9 cellular contexts compared by ENCODE assay signal in the genomic region with DNA sequence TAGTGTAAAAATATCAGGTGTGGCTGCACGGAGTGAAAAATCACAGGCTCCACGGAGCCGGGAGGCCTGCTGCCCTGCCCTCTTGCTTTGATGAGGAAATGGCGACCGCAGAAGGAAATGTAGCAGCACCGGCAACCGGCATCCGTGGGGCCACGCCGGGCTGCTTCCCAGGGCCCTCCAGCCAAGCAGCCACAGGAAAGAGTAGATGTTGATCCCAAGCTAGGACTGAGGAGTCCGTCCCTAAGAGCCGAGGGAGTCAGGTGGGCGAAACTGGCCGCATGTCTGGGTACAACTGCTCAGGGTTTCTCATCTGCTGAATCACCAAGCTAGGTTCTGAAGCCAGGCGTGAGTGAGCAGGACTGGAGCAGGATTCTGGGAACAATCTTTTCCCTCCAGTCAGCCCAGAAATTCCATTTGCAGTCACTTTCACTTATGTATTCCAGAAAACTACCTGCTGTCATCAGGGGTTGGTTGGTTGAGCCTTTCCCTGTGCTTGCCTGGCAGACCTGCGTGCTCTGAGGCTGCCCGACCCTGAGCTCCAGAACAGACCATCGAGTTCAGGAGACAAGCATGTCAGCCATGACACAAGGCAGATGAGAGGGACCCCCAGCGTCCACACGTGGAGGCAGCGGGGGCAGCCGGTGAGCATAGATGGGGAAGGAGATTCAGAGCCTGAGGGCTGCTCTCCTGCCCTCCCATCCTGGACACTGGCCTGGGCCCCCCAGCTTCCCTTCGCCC.
DNase-seq lines count a peak whose midpoint lies in the region; ATAC-seq and TF ChIP-seq lines count a peak whose summit lies in the region.
"Had no signal": no experiment of that assay in that cellular context is flagged by ENCODE, and none has a peak within 500 bp of the region (broad histone marks: within the 10 kb centered on the region; RNA-seq: fewer than 3 reads in every experiment).

No MANE protein-coding gene starts in this region.

- DNase-seq in GM10266 (ENCODE audit: extremely low spot score) (no peak), RWPE1 (ENCODE audit: low spot score) (no peak), astrocyte of the hippocampus (ENCODE audit: low read depth, low spot score) (peak; percentile 47), skeletal muscle cell (ENCODE audit: low read depth) (peak; percentile 16), NCI-H82 treated with DMSO at 0.1 percent for 48 hours (lab: John Stamatoyannopoulos, UW; ENCODE audit: unreplicated experiment) (no peak), iPS-NIHi7 (ENCODE audit: extremely low spot score) (no peak)
- DNase-seq: NCI-H2171 treated with DMSO at 0.1 percent for 48 hours had no signal

- CTCF ChIA-PET in RWPE1 (lab: Yijun Ruan, JAX), result interaction anchor here (1.9 kb wide), 1 partner anchor 15 kb away, joined by 10 read pairs; no protein-coding TSS in a partner anchor

- TF ChIP-seq CTCF in GM10266 (IDR thresholded peaks at IDR 0.05; ENCODE audit: control insufficient read depth, insufficient read depth, low read depth, missing control alignments), result peak; percentile 16
- no peak for TF ChIP-seq CTCF in RWPE1 (conservative IDR thresholded peaks at IDR 0.05; ENCODE audit: low read depth)

- no peak for ATAC-seq in GM19467 (IDR thresholded peaks at IDR 0.05; ENCODE audit: unreplicated experiment)
- no peak for ATAC-seq in GM21576 (IDR thresholded peaks at IDR 0.05; ENCODE audit: unreplicated experiment)

- POLR2A ChIA-PET in RWPE1 (lab: Yijun Ruan, JAX; ENCODE audit: low non-redundant PET), result interaction anchor here (1.0 to 1.2 kb wide), 2 partner anchors 86 to 125 kb away, joined by 3 to 6 read pairs; partner anchors contain the start of gene UBE2G2

- H3K27ac ChIP-seq in RWPE1, result 0 out of 2 replicates have a peak overlapping the region, but pooled peaks have one; percentile 6

- H3K4me3 ChIP-seq in skeletal muscle cell (ENCODE audit: low read depth, low read length), result no peak overlapping the region

Comparison
In these comparisons a context has a peak if more than half of its experiments do, and no peak if none do; other contexts are left out.
1. DNase-seq: peak in astrocyte of the hippocampus (single experiment) and skeletal muscle cell (single experiment); none in GM10266 (single experiment), RWPE1 (single experiment), NCI-H82 treated with DMSO at 0.1 percent for 48 hours (single experiment) and iPS-NIHi7 (single experiment).